Comparison of ENCODE assay signal across 20 cellular contexts in genomic region chr9:94111446-94111845, GRCh38.
"Had no signal": no experiment of that assay in that cellular context is flagged by ENCODE, and none has a peak within 500 bp of the region (broad histone marks: within the 10 kb centered on the region; RNA-seq: fewer than 3 reads in every experiment).

No MANE protein-coding gene starts in this region.

- H3K36me3 ChIP-seq: cardiac muscle cell, lower lobe of right lung, prostate gland, right lobe of liver, spleen, suprapubic skin, upper lobe of right lung had no signal

- H3K9me3 ChIP-seq: lower lobe of right lung, mucosa of descending colon, prostate gland, right lobe of liver, spleen, suprapubic skin, upper lobe of right lung had no signal

- H3K9me3 Mint-ChIP-seq: activated naive CD4-positive, alpha-beta T cell treated with anti-CD3 and anti-CD28 coated beads, Interleukin-2, amount 50 U/mL, for 72 hours; activated T-helper 2 cell treated with anti-CD3 and anti-CD28 coated beads, Interferon-gamma antibody, Interleukin-2, Interleukin-4, amounts not matched to agents 10 μg/mL and 5 μg/mL and 100 μg/mL, durations not matched to agents 14 hours and 24 hours and 36 hours had no signal

- H3K27me3 ChIP-seq: cardiac muscle cell, right lobe of liver, spleen, suprapubic skin, upper lobe of right lung had no signal

- H3K27ac Mint-ChIP-seq: activated CD4-positive, alpha-beta T cell treated with anti-CD3 and anti-CD28 coated beads, Interleukin-2, amount 10 ng/mL, durations not matched to agents 7 days and 5 days; activated naive CD4-positive, alpha-beta T cell treated with anti-CD3 and anti-CD28 coated beads, Interleukin-2, amount 50 U/mL, for 72 hours; activated T-helper 2 cell treated with anti-CD3 and anti-CD28 coated beads, Interferon-gamma antibody, Interleukin-2, Interleukin-4, amounts not matched to agents 10 μg/mL and 5 μg/mL and 100 μg/mL, durations not matched to agents 14 hours and 24 hours and 36 hours; naive thymus-derived CD8-positive, alpha-beta T cell had no signal

- H3K4me3 Mint-ChIP-seq: activated CD4-positive, alpha-beta T cell treated with anti-CD3 and anti-CD28 coated beads, Interleukin-2, amount 10 ng/mL, durations not matched to agents 7 days and 5 days; naive thymus-derived CD8-positive, alpha-beta T cell had no signal

- ATAC-seq: activated naive CD4-positive, alpha-beta T cell treated with anti-CD3 and anti-CD28 coated beads, Interleukin-2, amount 50 U/mL, for 72 hours; mucosa of descending colon; naive thymus-derived CD8-positive, alpha-beta T cell; right lobe of liver had no signal

- DNase-seq: activated CD4-positive, alpha-beta T cell treated with anti-CD3 and anti-CD28 coated beads, Interleukin-2, amount 10 ng/mL, durations not matched to agents 7 days and 5 days; activated CD4-positive, CD25-positive, alpha-beta regulatory T cell; activated CD8-positive, alpha-beta memory T cell treated with anti-CD3 and anti-CD28 coated beads for 24 hours; cortex of kidney; effector memory CD4-positive, alpha-beta T cell; left cardiac atrium; lower lobe of right lung; mucosa of descending colon; naive thymus-derived CD8-positive, alpha-beta T cell; right lobe of liver; spleen; stimulated activated CD4-positive, alpha-beta T cell treated with anti-CD3 and anti-CD28 coated beads, Interleukin-2, amount 100 ng/mL, for 24 hours; stimulated activated naive CD4-positive, alpha-beta T cell; T-helper 2 cell; upper lobe of right lung had no signal

- H3K4me3 ChIP-seq: cardiac muscle cell, lower lobe of right lung, mucosa of descending colon, prostate gland, right lobe of liver, spleen, suprapubic skin, upper lobe of right lung had no signal

- H3K27me3 Mint-ChIP-seq: activated CD4-positive, alpha-beta T cell treated with anti-CD3 and anti-CD28 coated beads, Interleukin-2, amount 10 ng/mL, durations not matched to agents 7 days and 5 days; naive thymus-derived CD8-positive, alpha-beta T cell had no signal

- H3K27ac ChIP-seq: cardiac muscle cell, lower lobe of right lung, prostate gland, right lobe of liver, spleen, suprapubic skin, upper lobe of right lung had no signal

- H3K4me1 ChIP-seq: prostate gland, right lobe of liver, spleen had no signal

- H3K36me3 Mint-ChIP-seq: activated naive CD4-positive, alpha-beta T cell treated with anti-CD3 and anti-CD28 coated beads, Interleukin-2, amount 50 U/mL, for 72 hours had no signal
